22 cellular contexts compared by ENCODE assay signal in the genomic region with DNA sequence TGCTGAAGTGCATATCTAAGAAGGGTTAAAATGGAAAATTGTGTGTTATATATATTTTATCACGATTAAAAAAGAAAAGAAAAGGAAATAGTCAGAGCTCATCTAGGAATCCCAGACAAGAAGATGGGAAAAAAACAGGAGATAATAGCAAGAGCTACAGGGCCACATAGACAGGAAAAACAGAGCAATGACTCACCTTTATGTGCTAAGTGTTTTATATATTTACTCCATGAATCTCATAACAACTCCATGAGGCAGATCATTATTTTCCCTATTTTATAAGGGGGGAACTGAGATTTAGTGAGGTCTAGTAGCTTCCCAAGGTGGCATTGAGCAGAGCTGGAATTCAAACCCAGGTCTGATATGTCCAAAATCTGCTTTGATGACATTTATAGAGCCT. TPM values are rescaled to one million over a fixed set of nuclear protein-coding genes. Genes with fewer than 3 reads are reported as not detected.
DNase-seq lines count a peak whose midpoint lies in the region; TF ChIP-seq lines count a peak whose summit lies in the region.
"Had no signal": no experiment of that assay in that cellular context is flagged by ENCODE, and none has a peak within 500 bp of the region (broad histone marks: within the 10 kb centered on the region; RNA-seq: fewer than 3 reads in every experiment).

No MANE protein-coding gene starts in this region.

- no peak overlapping the region for H3K4me3 ChIP-seq in epithelial cell of esophagus (ENCODE audit: low read length)
- H3K4me3 ChIP-seq: A549; BLaER1 treated with 17β-estradiol and CSF1 and Interleukin-3, amounts not matched to agents 10 nM and 100 nM; GM23338 had no signal

- no peak for TF ChIP-seq CTCF in epithelial cell of esophagus (IDR thresholded peaks at IDR 0.05; ENCODE audit: insufficient read depth, low read depth, low read length, missing control alignments)

- DNase-seq in DMS53 treated with DMSO at 0.1 percent for 48 hours (lab: John Stamatoyannopoulos, UW; ENCODE audit: unreplicated experiment) = peak; percentile 14
- DNase-seq in M059J (ENCODE audit: low read depth) = peak; percentile 5
- DNase-seq in epithelial cell of esophagus (ENCODE audit: low read depth) = peak; percentile 23
- no peak for DNase-seq in COR-L47 (lab: John Stamatoyannopoulos, UW)
- DNase-seq in GF-D8 (lab: John Stamatoyannopoulos, UW) = no peak
- DNase-seq in NCI-H2081 treated with DMSO at 0.1 percent for 48 hours (lab: John Stamatoyannopoulos, UW) = no peak
- no peak for DNase-seq in kidney glomerular epithelial cell (lab: John Stamatoyannopoulos, UW)
- DNase-seq: 8988T; ACHN; AML-193; BE2C; Calu3; CD4-positive, alpha-beta T cell; CD8-positive, alpha-beta memory T cell; DMS79; EL; H9 had no signal

RNA-seq across cellular contexts. Expression of a gene that starts 18.1 kb away (rescaled TPM):
- total RNA-seq in M059J (2014; rRNA removed; shearing (Covaris generic)) = 0.30 and 0.79 TPM in 2 replicates
- total RNA-seq: Calu3; CD4-positive, alpha-beta T cell; CD8-positive, alpha-beta memory T cell; G401; GM23338; H4; H9 had no signal

Comparison
In these comparisons a context has a peak if more than half of its experiments do, and no peak if none do; other contexts are left out.
1. DNase-seq: peak in DMS53 treated with DMSO at 0.1 percent for 48 hours (single experiment), M059J (single experiment) and epithelial cell of esophagus (single experiment); none in COR-L47 (single experiment), GF-D8 (single experiment), NCI-H2081 treated with DMSO at 0.1 percent for 48 hours (single experiment) and kidney glomerular epithelial cell (single experiment).